Comparison of ENCODE assay signal across 18 cellular contexts in the genomic region with DNA sequence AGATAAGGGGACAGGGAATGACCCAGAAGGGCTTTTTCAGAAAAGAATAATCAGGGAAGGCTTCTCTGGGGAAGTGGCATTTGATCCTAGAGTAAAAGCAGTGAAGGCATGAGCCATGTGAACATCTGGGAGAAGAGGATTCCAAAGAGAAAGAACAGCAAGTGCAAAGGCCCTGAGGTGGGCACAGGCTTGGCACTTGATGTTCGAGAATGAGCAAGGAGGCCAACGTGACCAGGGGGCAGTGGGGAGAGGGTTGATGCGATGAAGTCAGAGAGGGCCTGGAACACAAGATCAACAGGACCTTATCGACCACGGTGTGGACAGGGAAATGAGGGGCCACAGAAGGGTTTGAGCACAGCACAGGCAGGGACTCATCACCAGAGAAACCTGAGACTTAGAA. TPM values are rescaled to one million over a fixed set of nuclear protein-coding genes. Genes with fewer than 3 reads are reported as not detected.
DNase-seq lines count a peak whose midpoint lies in the region; ATAC-seq and TF ChIP-seq lines count a peak whose summit lies in the region.
"Had no signal": no experiment of that assay in that cellular context is flagged by ENCODE, and none has a peak within 500 bp of the region (broad histone marks: within the 10 kb centered on the region; RNA-seq: fewer than 3 reads in every experiment).

No MANE protein-coding gene starts in this region.

- H3K9me3 ChIP-seq in BLaER1 treated with 17β-estradiol and CSF1 and Interleukin-3, amounts not matched to agents 10 nM and 100 nM (replicated peaks in 1 of 11) = no peaks in the 10 kb centered on the region
- H3K9me3 ChIP-seq in Caco-2 = no peaks in the 10 kb centered on the region

- H3K27me3 Mint-ChIP-seq in WTC11 (ENCODE audit: low read depth) = peaks cover 11% of the 10 kb centered on the region
- H3K27me3 Mint-ChIP-seq in nephron progenitor cell (ENCODE audit: low read depth, poor library complexity) = peaks cover 64% of the 10 kb centered on the region
- H3K27me3 Mint-ChIP-seq in Caco-2 (ENCODE audit: insufficient read depth, unreplicated experiment) = peaks cover 26% of the 10 kb centered on the region

- H3K27me3 ChIP-seq in BLaER1 treated with 17β-estradiol and CSF1 and Interleukin-3, amounts not matched to agents 10 nM and 100 nM = peaks cover 28 to 35% (median 34%) of the 10 kb centered on the region in 11 experiments
- H3K27me3 ChIP-seq in Caco-2 (replicated peaks; ENCODE audit: control insufficient read depth, insufficient read depth, low read length) = peaks cover 1% of the 10 kb centered on the region; the same call in 1 of the 2 replicates

- H3K4me3 Mint-ChIP-seq in WTC11 (no peak overlapping the region), nephron progenitor cell (no peak overlapping the region), Caco-2 (ENCODE audit: unreplicated experiment) (no peak overlapping the region)

- intact Hi-C loops in Caco-2 (cut with micrococcal nuclease; ENCODE audit: unreplicated experiment) = no loop called here

- DNase-seq in WTC11 (ENCODE audit: low spot score) (no peak), nephron progenitor cell (no peak), Caco-2 (no peak)
- DNase-seq: 8988T; C1 segment of cervical spinal cord; CD4-positive, CD25-positive, alpha-beta regulatory T cell; DMS153; DMS79; GF-D8; H7; IMR-90 had no signal

- H3K36me3 Mint-ChIP-seq in WTC11 = no peaks in the 10 kb centered on the region
- no peaks in the 10 kb centered on the region for H3K36me3 Mint-ChIP-seq in nephron progenitor cell (ENCODE audit: low read depth)
- H3K36me3 Mint-ChIP-seq in Caco-2 (ENCODE audit: insufficient read depth, unreplicated experiment) = no peaks in the 10 kb centered on the region
- H3K36me3 Mint-ChIP-seq: CD4-positive, CD25-positive, alpha-beta regulatory T cell had no signal

- no peak for TF ChIP-seq CTCF in WTC11 (IDR thresholded peaks at IDR 0.05)
- TF ChIP-seq CTCF in nephron progenitor cell (IDR thresholded peaks at IDR 0.05) = no peak
- no peak for TF ChIP-seq CTCF in Caco-2 (IDR thresholded peaks at IDR 0.05; ENCODE audit: insufficient read depth in 1 of 2, low read depth in 1 of 2, low read length in 1 of 2, severe bottlenecking in 1 of 2, unreplicated experiment in 1 of 2)

- peak overlapping the region; percentile 52 to 94 (median 81) for H3K4me2 ChIP-seq in BLaER1 treated with 17β-estradiol and CSF1 and Interleukin-3, amounts not matched to agents 10 nM and 100 nM

- no peaks in the 10 kb centered on the region for H3K9me3 Mint-ChIP-seq in WTC11
- no peaks in the 10 kb centered on the region for H3K9me3 Mint-ChIP-seq in nephron progenitor cell
- no peaks in the 10 kb centered on the region for H3K9me3 Mint-ChIP-seq in Caco-2 (ENCODE audit: unreplicated experiment)
- H3K9me3 Mint-ChIP-seq: GM23338 had no signal

- H3K27ac ChIP-seq in BLaER1 treated with 17β-estradiol and CSF1 and Interleukin-3, amounts not matched to agents 10 nM and 100 nM = no peak overlapping the region

- H3K36me3 ChIP-seq in BLaER1 treated with 17β-estradiol and CSF1 and Interleukin-3, amounts not matched to agents 10 nM and 100 nM = no peaks in the 10 kb centered on the region
- no peaks in the 10 kb centered on the region for H3K36me3 ChIP-seq in Caco-2 (ENCODE audit: control insufficient read depth, insufficient read depth, low read length)

- no peak for ATAC-seq in WTC11
- ATAC-seq in HG02610 (IDR thresholded peaks at IDR 0.05; ENCODE audit: unreplicated experiment) = no peak
- no peak for ATAC-seq in HG02571 (IDR thresholded peaks at IDR 0.05; ENCODE audit: unreplicated experiment)
- ATAC-seq in HG02678 (IDR thresholded peaks at IDR 0.05; ENCODE audit: unreplicated experiment) = no peak
- ATAC-seq: GM23338, HCT116, K562 had no signal

- H3K4me1 Mint-ChIP-seq in WTC11 (peaks cover 85% of the 10 kb centered on the region), nephron progenitor cell (peaks cover 66% of the 10 kb centered on the region), Caco-2 (ENCODE audit: low read depth, unreplicated experiment) (no peaks in the 10 kb centered on the region)

- no peak overlapping the region for H3K9ac ChIP-seq in BLaER1 treated with 17β-estradiol and CSF1 and Interleukin-3, amounts not matched to agents 10 nM and 100 nM

- peak overlapping the region; percentile 56 for H3K27ac Mint-ChIP-seq in WTC11
- peak overlapping the region; percentile 72 for H3K27ac Mint-ChIP-seq in nephron progenitor cell
- H3K27ac Mint-ChIP-seq in Caco-2 (ENCODE audit: unreplicated experiment) = no peak overlapping the region
- H3K27ac Mint-ChIP-seq: CD4-positive, CD25-positive, alpha-beta regulatory T cell; GM23338 had no signal

- CTCF ChIA-PET in WTC11 (lab: Charles Lee) = interaction anchor here (1.5 to 4.1 kb wide), 2 partner anchors 9 to 77 kb away, joined by 3 to 34 read pairs; no protein-coding TSS in a partner anchor
- CTCF ChIA-PET in Caco-2 (lab: Charles Lee) = no interaction called here

- POLR2A ChIA-PET in WTC11 (lab: Charles Lee) (no interaction called here), Caco-2 (lab: Charles Lee) (no interaction called here)

- no TSS peak for BruUV-seq in Caco-2 (replicated peaks; lab: Mats Ljungman, UMichigan)

- H4K20me1 ChIP-seq in BLaER1 treated with 17β-estradiol and CSF1 and Interleukin-3, amounts not matched to agents 10 nM and 100 nM = peaks cover 0 to 75% (median 33%) of the 10 kb centered on the region in 11 experiments; a peak in 20 of 22 replicates

- H3K4me3 ChIP-seq in BLaER1 treated with 17β-estradiol and CSF1 and Interleukin-3, amounts not matched to agents 10 nM and 100 nM = no peak overlapping the region
- no peak overlapping the region for H3K4me3 ChIP-seq in Caco-2 (ENCODE audit: low read depth, low read length)
- H3K4me3 ChIP-seq: GM23338, K562 had no signal

- peaks cover 79 to 100% (median 99%) of the 10 kb centered on the region in 10 experiments for H3K4me1 ChIP-seq in BLaER1 treated with 17β-estradiol and CSF1 and Interleukin-3, amounts not matched to agents 10 nM and 100 nM
- H3K4me1 ChIP-seq in Caco-2 = peaks cover 10% of the 10 kb centered on the region

TF ChIP-seq in WTC11, 78 proteins besides CTCF, POLR2A, EP300 and RAD21:
- TF ChIP-seq FOXJ3 (CRISPR knock-in tag; IDR thresholded peaks at IDR 0.05; ENCODE audit: borderline replicate concordance) (no peak), SMAD3 (CRISPR knock-in tag; IDR thresholded peaks at IDR 0.05; ENCODE audit: borderline replicate concordance) (no peak)
- TF ChIP-seq, protein P1, sequence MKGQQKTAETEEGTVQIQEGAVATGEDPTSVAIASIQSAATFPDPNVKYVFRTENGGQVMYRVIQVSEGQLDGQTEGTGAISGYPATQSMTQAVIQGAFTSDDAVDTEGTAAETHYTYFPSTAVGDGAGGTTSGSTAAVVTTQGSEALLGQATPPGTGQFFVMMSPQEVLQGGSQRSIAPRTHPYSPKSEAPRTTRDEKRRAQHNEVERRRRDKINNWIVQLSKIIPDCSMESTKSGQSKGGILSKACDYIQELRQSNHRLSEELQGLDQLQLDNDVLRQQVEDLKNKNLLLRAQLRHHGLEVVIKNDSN (CRISPR knock-in tag; IDR thresholded peaks at IDR 0.05) = no peak
- TF ChIP-seq, protein P2, sequence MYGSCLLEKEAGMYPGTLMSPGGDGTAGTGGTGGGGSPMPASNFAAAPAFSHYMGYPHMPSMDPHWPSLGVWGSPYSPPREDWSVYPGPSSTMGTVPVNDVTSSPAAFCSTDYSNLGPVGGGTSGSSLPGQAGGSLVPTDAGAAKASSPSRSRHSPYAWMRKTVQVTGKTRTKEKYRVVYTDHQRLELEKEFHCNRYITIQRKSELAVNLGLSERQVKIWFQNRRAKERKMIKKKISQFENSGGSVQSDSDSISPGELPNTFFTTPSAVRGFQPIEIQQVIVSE (CRISPR knock-in tag; IDR thresholded peaks at IDR 0.05; ENCODE audit: borderline replicate concordance) = no peak

RNA-seq across cellular contexts. Expression of gene GRM4, which starts 5.8 kb away (rescaled TPM):
- total RNA-seq in WTC11 (2021) (32.2 to 34.5 TPM (median 32.2 TPM) in 3 replicates), Caco-2 (2022) (0.09 TPM in 1 of 2 replicates, not detected in the other)
- total RNA-seq: CD4-positive, CD25-positive, alpha-beta regulatory T cell; IMR-90 had no signal

Comparison
In these comparisons a context has a peak if more than half of its experiments do, and no peak if none do; other contexts are left out.
1. RNA of gene GRM4, which starts 5.8 kb away (total RNA-seq): 32.2 to 34.5 TPM in WTC11; 0.09 TPM in Caco-2; every median in the first group is over 10 times any median in the second.